Comparison of ENCODE assay signal across 13 cellular contexts in genomic region chr13:33193428-33193974, GRCh38.
DNase-seq lines count a peak whose midpoint lies in the region; ATAC-seq, FAIRE-seq and TF ChIP-seq lines count a peak whose summit lies in the region.
"Had no signal": no experiment of that assay in that cellular context is flagged by ENCODE, and none has a peak within 500 bp of the region (broad histone marks: within the 10 kb centered on the region; RNA-seq: fewer than 3 reads in every experiment).

No MANE protein-coding gene starts in this region.

- CTCF ChIA-PET in H1 (lab: Charles Lee; ENCODE audit: partially characterized antibody), result interaction anchor here (0.7 to 2.0 kb wide), 3 partner anchors 35 to 240 kb away, joined by 5 to 6 read pairs (median 5); no protein-coding TSS in a partner anchor

- H3K79me1 ChIP-seq in H1 (ENCODE audit: low read depth, low read length), result no peaks in the 10 kb centered on the region

- H3K4me1 ChIP-seq in heart left ventricle (peaks cover 6 to 97% (median 73%) of the 10 kb centered on the region in 12 donors), H1 (replicated peaks in 1 of 4; ENCODE audit: control insufficient read depth in 3 of 4, insufficient read depth in 4 of 4, low read length in 3 of 4) (peaks cover 0 to 10% (median 2%) of the 10 kb centered on the region in 4 experiments; a peak in 2 of 7 replicates), muscle layer of duodenum (ENCODE audit: control insufficient read depth in 1 of 2, insufficient read depth in 2 of 2, low read length in 2 of 2) (peaks cover 12 to 43% of the 10 kb centered on the region in 2 donors)

- H3K36me3 Mint-ChIP-seq in activated naive CD8-positive, alpha-beta T cell treated with anti-CD3 and anti-CD28 coated beads for 36 hours, result no peaks in the 10 kb centered on the region
- H3K36me3 Mint-ChIP-seq: activated naive CD4-positive, alpha-beta T cell treated with anti-CD3 and anti-CD28 coated beads, Interleukin-2, amount 50 U/mL, for 24 hours had no signal

- peaks cover 8% of the 10 kb centered on the region for H3K27me3 Mint-ChIP-seq in activated naive CD8-positive, alpha-beta T cell treated with anti-CD3 and anti-CD28 coated beads for 36 hours
- H3K27me3 Mint-ChIP-seq: dendritic cell treated with granulocyte-macrophage colony-stimulating factor and Interleukin-4, amounts not matched to agents 40 ng/mL and 50 ng/mL, for 4 days had no signal

- no peaks in the 10 kb centered on the region for H3K9me3 Mint-ChIP-seq in activated naive CD8-positive, alpha-beta T cell treated with anti-CD3 and anti-CD28 coated beads for 36 hours
- H3K9me3 Mint-ChIP-seq: activated naive CD4-positive, alpha-beta T cell treated with anti-CD3 and anti-CD28 coated beads, Interleukin-2, amount 50 U/mL, for 24 hours; dendritic cell treated with granulocyte-macrophage colony-stimulating factor and Interleukin-4, amounts not matched to agents 40 ng/mL and 50 ng/mL, for 4 days had no signal

- H2AK5ac ChIP-seq in H1 (ENCODE audit: low read depth, low read length), result no peak overlapping the region

- peaks cover 1% of the 10 kb centered on the region for H3K4me1 Mint-ChIP-seq in activated naive CD8-positive, alpha-beta T cell treated with anti-CD3 and anti-CD28 coated beads for 36 hours
- H3K4me1 Mint-ChIP-seq: activated naive CD4-positive, alpha-beta T cell treated with anti-CD3 and anti-CD28 coated beads, Interleukin-2, amount 50 U/mL, for 24 hours had no signal

- H2BK5ac ChIP-seq in H1 (ENCODE audit: low read depth, low read length), result no peak overlapping the region

- no peak for DNase-seq in heart left ventricle
- DNase-seq in cardiac septum (ENCODE audit: low spot score), result no peak
- no peak for DNase-seq in H1 (ENCODE audit: low read depth in 1 of 2, low spot score in 2 of 2)
- DNase-seq in hypothalamus (lab: John Stamatoyannopoulos, UW), result no peak
- no peak for DNase-seq in activated naive CD8-positive, alpha-beta T cell treated with anti-CD3 and anti-CD28 coated beads for 36 hours
- DNase-seq in CD1c-positive myeloid dendritic cell (ENCODE audit: extremely low spot score), result no peak
- no peak for DNase-seq in RKO (ENCODE audit: low spot score)
- DNase-seq: activated CD4-positive, alpha-beta T cell treated with anti-CD3 and anti-CD28 coated beads, Interleukin-2, amount 50 U/mL, for 4 hours; NCI-H2081 treated with DMSO at 0.1 percent for 48 hours had no signal

- H3K27ac Mint-ChIP-seq in activated naive CD8-positive, alpha-beta T cell treated with anti-CD3 and anti-CD28 coated beads for 36 hours, result no peak overlapping the region
- H3K27ac Mint-ChIP-seq: activated naive CD4-positive, alpha-beta T cell treated with anti-CD3 and anti-CD28 coated beads, Interleukin-2, amount 50 U/mL, for 24 hours; dendritic cell treated with granulocyte-macrophage colony-stimulating factor and Interleukin-4, amounts not matched to agents 40 ng/mL and 50 ng/mL, for 4 days had no signal

- H3K27me3 ChIP-seq in heart left ventricle (no peaks in the 10 kb centered on the region), H1 (replicated peaks in 1 of 4; ENCODE audit: control insufficient read depth in 3 of 4, extremely low read depth in 1 of 4, insufficient read depth in 3 of 4, low read length in 3 of 4) (no peaks in the 10 kb centered on the region), muscle layer of duodenum (ENCODE audit: low read depth, low read length) (no peaks in the 10 kb centered on the region)

- no peak overlapping the region for H3K56ac ChIP-seq in H1 (replicated peaks; ENCODE audit: insufficient read length, low read depth, low read length)

- no peak overlapping the region for H2BK120ac ChIP-seq in H1 (replicated peaks; ENCODE audit: low read depth, low read length)

- H3K23ac ChIP-seq in H1 (ENCODE audit: insufficient read length), result no peak overlapping the region

- H3K18ac ChIP-seq in H1 (ENCODE audit: extremely low read depth, low read length), result no peak overlapping the region

- no peak overlapping the region for H3K9ac ChIP-seq in H1 (replicated peaks in 1 of 4; ENCODE audit: extremely low read depth in 1 of 4, low read depth in 3 of 4, low read length in 3 of 4)

- no peak overlapping the region for H4K5ac ChIP-seq in H1 (ENCODE audit: insufficient read length, low read depth, low read length)

- H3K79me2 ChIP-seq in H1 (ENCODE audit: control insufficient read depth in 1 of 2, insufficient read depth in 2 of 2, low read length in 2 of 2), result no peaks in the 10 kb centered on the region

- no peak overlapping the region for H3K4me3 ChIP-seq in heart left ventricle
- H3K4me3 ChIP-seq in H1 (ENCODE audit: extremely low read depth in 1 of 4, insufficient read depth in 2 of 4, low read depth in 3 of 4, low read length in 4 of 4), result no peak overlapping the region
- H3K4me3 ChIP-seq in muscle layer of duodenum (ENCODE audit: low read depth in 1 of 2, low read length in 2 of 2), result no peak overlapping the region
- H3K4me3 ChIP-seq: thoracic aorta had no signal

- no peak overlapping the region for H2AFZ ChIP-seq in H1 (ENCODE audit: low read length)

- H3K36me3 ChIP-seq in heart left ventricle (no peaks in the 10 kb centered on the region), H1 (ENCODE audit: control insufficient read depth in 2 of 4, insufficient read depth in 4 of 4, low read length in 3 of 4) (no peaks in the 10 kb centered on the region), muscle layer of duodenum (ENCODE audit: control insufficient read depth in 1 of 2, insufficient read depth in 2 of 2, low read length in 2 of 2) (peaks cover 0 to 5% of the 10 kb centered on the region in 2 donors)
- H3K36me3 ChIP-seq: thoracic aorta had no signal

- peak; percentile 48 for FAIRE-seq in H1 (lab: Jason Lieb, UNC)

- no peak overlapping the region for H2BK20ac ChIP-seq in H1 (ENCODE audit: low read length)

- H3K9me3 ChIP-seq in heart left ventricle (no peaks in the 10 kb centered on the region), H1 (ENCODE audit: insufficient read depth in 2 of 2, low read depth in 1 of 2, low read length in 1 of 2) (no peaks in the 10 kb centered on the region), muscle layer of duodenum (ENCODE audit: control insufficient read depth in 1 of 2, low read length in 2 of 2) (no peaks in the 10 kb centered on the region)
- H3K9me3 ChIP-seq: thoracic aorta had no signal

- H3K4ac ChIP-seq in H1 (replicated peaks; ENCODE audit: insufficient read length, low read depth, low read length), result no peak overlapping the region

- no peak for TF ChIP-seq CTCF in heart left ventricle (IDR thresholded peaks at IDR 0.05)
- no peak for TF ChIP-seq CTCF in H1 (IDR thresholded peaks at IDR 0.05; ENCODE audit: control extremely low read depth in 1 of 3, insufficient read depth in 1 of 3, low read depth in 1 of 3, low read length in 3 of 3)

- no peak for TF ChIP-seq RAD21 in H1 (IDR thresholded peaks at IDR 0.05 in 1 of 2, conservative IDR thresholded peaks at IDR 0.05 in 1 of 2; ENCODE audit: low read depth in 2 of 2, low read length in 2 of 2)

- TF ChIP-seq POLR2A in heart left ventricle (IDR thresholded peaks at IDR 0.05) (no peak), H1 (IDR thresholded peaks at IDR 0.05; ENCODE audit: control extremely low read depth in 1 of 2, low read depth in 2 of 2, low read length in 2 of 2) (no peak)

- no peak overlapping the region for H4K8ac ChIP-seq in H1 (ENCODE audit: extremely low read depth, insufficient read depth, low read length)

- WGBS in heart left ventricle, 4 donors, result 55 to 65% (median 58%) methylated on average over 7 of the region's 7 CpGs
- 72% methylated on average over 7 of the region's 7 CpGs; no CpG with 5 or more reads in 1 of the 2 experiments for WGBS in H1 (ENCODE audit: extremely low coverage in 1 of 2, insufficient coverage in 1 of 2, insufficient read length in 1 of 2, insufficient replicate concordance in 2 of 2, low coverage in 1 of 2, low lambda C conversion rate in 2 of 2, missing lambda C conversion rate in 1 of 2), 2 experiments

- H2BK12ac ChIP-seq in H1 (ENCODE audit: low read depth, low read length), result no peak overlapping the region

- no peaks in the 10 kb centered on the region for H4K20me1 ChIP-seq in H1 (replicated peaks in 1 of 2; ENCODE audit: control insufficient read depth in 1 of 2, insufficient read depth in 2 of 2, low read length in 2 of 2)

- H3K23me2 ChIP-seq in H1 (ENCODE audit: low read depth, low read length), result no peaks in the 10 kb centered on the region

- peak overlapping the region in 1 of 2 experiments; percentile 36; a peak in 1 of 4 replicates for H3K4me2 ChIP-seq in H1 (ENCODE audit: insufficient read depth in 1 of 2, low read depth in 2 of 2, low read length in 2 of 2)

- intact Hi-C loops in heart left ventricle (cut with DNase I) (loop anchor here in 1 of 10 donors (10.0 kb wide), 1 partner anchor 59 kb away; no protein-coding TSS in a partner anchor), cardiac septum (cut with DNase I) (no loop called here)

- no peak overlapping the region for H2BK15ac ChIP-seq in H1 (ENCODE audit: low read length)

- H3K27ac ChIP-seq in heart left ventricle (peak overlapping the region in 10 of 12 donors; percentile 2 to 88 (median 42)), H1 (ENCODE audit: low read depth, low read length) (no peak overlapping the region), muscle layer of duodenum (ENCODE audit: low read length) (peak overlapping the region; percentile 5)

- H3K14ac ChIP-seq in H1 (ENCODE audit: insufficient read length), result no peak overlapping the region

- ATAC-seq in heart left ventricle, result peak in 2 of 4 donors; percentile 23 to 52

- no peak overlapping the region for H3K4me3 Mint-ChIP-seq in activated naive CD8-positive, alpha-beta T cell treated with anti-CD3 and anti-CD28 coated beads for 36 hours
- H3K4me3 Mint-ChIP-seq: activated naive CD4-positive, alpha-beta T cell treated with anti-CD3 and anti-CD28 coated beads, Interleukin-2, amount 50 U/mL, for 24 hours; dendritic cell treated with granulocyte-macrophage colony-stimulating factor and Interleukin-4, amounts not matched to agents 40 ng/mL and 50 ng/mL, for 4 days had no signal

- TF ChIP-seq EP300 in H1 (IDR thresholded peaks at IDR 0.05; ENCODE audit: borderline replicate concordance in 1 of 2, low read depth in 2 of 2, low read length in 2 of 2), result no peak

- POLR2A ChIA-PET in H1 (lab: Charles Lee; ENCODE audit: partially characterized antibody), result no interaction called here

- H4K91ac ChIP-seq in H1 (replicated peaks; ENCODE audit: insufficient read length, low read length), result no peak overlapping the region

TF ChIP-seq in H1, 55 proteins besides CTCF, POLR2A, EP300 and RAD21 (continues in another document):
- no peak for TF ChIP-seq HDAC6 (IDR thresholded peaks at IDR 0.05; ENCODE audit: low read depth, low read length)
- no peak for TF ChIP-seq CHD2 (IDR thresholded peaks at IDR 0.05; ENCODE audit: low read length)
